Comparison of ENCODE assay signal across 8 cellular contexts in the genomic region with DNA sequence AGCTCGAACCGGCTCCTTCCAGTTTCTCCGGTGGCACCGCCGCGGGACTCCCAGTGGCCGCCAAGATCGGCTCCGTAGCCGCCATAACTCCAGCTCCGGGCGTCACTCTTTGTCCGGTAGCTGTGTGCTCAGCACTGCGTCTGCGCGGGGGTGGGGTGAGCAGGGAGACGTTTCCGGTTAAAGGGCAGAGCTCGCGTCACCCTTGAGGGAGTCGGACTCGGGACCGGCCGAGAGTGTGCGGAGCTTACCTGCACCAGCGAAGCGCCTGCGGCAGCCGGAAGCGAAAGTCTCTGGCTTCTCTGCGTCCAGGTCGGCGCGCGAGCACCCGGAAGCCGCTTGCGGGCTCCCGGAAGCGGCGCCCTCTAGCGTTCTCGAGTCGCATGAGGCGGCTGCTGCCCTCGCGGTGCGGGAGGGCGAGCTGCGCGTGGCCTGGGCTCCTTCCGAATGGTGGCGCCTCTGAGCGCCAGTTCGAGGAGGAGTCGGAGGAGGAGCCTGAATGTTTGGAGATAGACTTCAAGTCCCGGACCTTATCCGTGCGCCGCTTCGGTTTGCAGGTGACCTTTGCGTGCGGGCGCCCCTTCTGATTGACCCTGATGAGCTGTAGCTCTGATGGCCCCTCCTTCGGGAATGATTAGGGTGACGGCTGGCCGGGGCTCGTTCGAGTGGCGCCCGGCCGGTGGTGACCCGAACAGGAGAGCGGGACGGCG. TPM values are rescaled to one million over a fixed set of nuclear protein-coding genes. Genes with fewer than 3 reads are reported as not detected.
DNase-seq lines count a peak whose midpoint lies in the region; ATAC-seq and TF ChIP-seq lines count a peak whose summit lies in the region.

TSS of gene SCAND1 (minus strand) at position 303 of the 707 bp plus-strand sequence. CDS start at position 85, 218 bp downstream.

- H3K4me3 Mint-ChIP-seq in nephron progenitor cell, result peak within 1 kb of the TSS; percentile 98
- peak within 1 kb of the TSS; percentile 99 for H3K4me3 Mint-ChIP-seq in stimulated activated naive CD8-positive, alpha-beta T cell treated with anti-CD3 and anti-CD28 coated beads, Interleukin-15, amount 100 ng/mL, for 72 hours

- peaks cover 12% of the 10 kb centered on the region for H3K36me3 ChIP-seq in HAP-1 (replicated peaks)
- peaks cover 32% of the 10 kb centered on the region for H3K36me3 ChIP-seq in MG63

- peak; percentile 94 for DNase-seq in GDM1 (lab: John Stamatoyannopoulos, UW)
- peak; percentile 97 to 99 for DNase-seq in HAP-1 (ENCODE audit: low spot score in 2 of 2)
- peak; percentile 99 for DNase-seq in MG63
- peak; percentile 93 for DNase-seq in SHP77 treated with DMSO at 0.1 percent for 48 hours (lab: John Stamatoyannopoulos, UW)
- DNase-seq in activated effector memory CD4-positive, alpha-beta T cell treated with anti-CD3 and anti-CD28 coated beads, Interleukin-2, amount 50 U/mL, for 16 hours, result peak; percentile 98
- peak; percentile 97 for DNase-seq in fibroblast of the aortic adventitia (ENCODE audit: low read depth)
- peak; percentile 95 for DNase-seq in nephron progenitor cell
- DNase-seq in stimulated activated naive CD8-positive, alpha-beta T cell treated with anti-CD3 and anti-CD28 coated beads, Interleukin-15, amount 100 ng/mL, for 72 hours, result peak; percentile 99

- ATAC-seq in stimulated activated naive CD8-positive, alpha-beta T cell treated with anti-CD3 and anti-CD28 coated beads, Interleukin-15, amount 100 ng/mL, for 72 hours, result peak; percentile 93

- H3K36me3 Mint-ChIP-seq in nephron progenitor cell (ENCODE audit: low read depth), result peaks cover 29% of the 10 kb centered on the region

- H3K9me3 ChIP-seq in HAP-1 (no peaks in the 10 kb centered on the region), MG63 (no peaks in the 10 kb centered on the region)

- TF ChIP-seq CTCF in fibroblast of the aortic adventitia (IDR thresholded peaks at IDR 0.05; ENCODE audit: insufficient read depth, low read length) (peak; percentile 88), nephron progenitor cell (IDR thresholded peaks at IDR 0.05) (peak; percentile 89)

- in situ Hi-C loops in HAP-1 (cut with MboI; ENCODE audit: low sequenced_read_pairs), result no loop called here

- H3K4me1 ChIP-seq in HAP-1, result peaks cover 4% of the 10 kb centered on the region

- peaks cover 21% of the 10 kb centered on the region for H3K4me1 Mint-ChIP-seq in nephron progenitor cell
- peaks cover 15% of the 10 kb centered on the region for H3K4me1 Mint-ChIP-seq in stimulated activated naive CD8-positive, alpha-beta T cell treated with anti-CD3 and anti-CD28 coated beads, Interleukin-15, amount 100 ng/mL, for 72 hours

- H3K9me3 Mint-ChIP-seq in nephron progenitor cell, result peaks cover 7% of the 10 kb centered on the region
- peaks cover 9% of the 10 kb centered on the region in 2 donors for H3K9me3 Mint-ChIP-seq in stimulated activated naive CD8-positive, alpha-beta T cell treated with anti-CD3 and anti-CD28 coated beads, Interleukin-15, amount 100 ng/mL, for 72 hours

- H3K27me3 ChIP-seq in HAP-1 (ENCODE audit: low read depth) (no peaks in the 10 kb centered on the region), MG63 (no peaks in the 10 kb centered on the region)

- peak within 1 kb of the TSS; percentile 99 for H3K4me3 ChIP-seq in HAP-1
- H3K4me3 ChIP-seq in MG63, result peak within 1 kb of the TSS; percentile 97
- H3K4me3 ChIP-seq in fibroblast of the aortic adventitia (ENCODE audit: low read depth, low read length), result peak within 1 kb of the TSS; percentile 93

- no peaks in the 10 kb centered on the region for H3K27me3 Mint-ChIP-seq in nephron progenitor cell (ENCODE audit: low read depth, poor library complexity)
- H3K27me3 Mint-ChIP-seq in stimulated activated naive CD8-positive, alpha-beta T cell treated with anti-CD3 and anti-CD28 coated beads, Interleukin-15, amount 100 ng/mL, for 72 hours, result no peaks in the 10 kb centered on the region

- peak within 1 kb of the TSS; percentile 100 for H3K27ac Mint-ChIP-seq in nephron progenitor cell
- H3K27ac Mint-ChIP-seq in stimulated activated naive CD8-positive, alpha-beta T cell treated with anti-CD3 and anti-CD28 coated beads, Interleukin-15, amount 100 ng/mL, for 72 hours, result peak within 1 kb of the TSS; percentile 99 to 100

RNA-seq across cellular contexts. Expression of gene SCAND1, which starts in this region (rescaled TPM):
- 29.8 and 79.0 TPM in 2 replicates for total RNA-seq in MG63 (2014; rRNA removed; shearing (Covaris generic); ENCODE audit: low replicate concordance)
- 34.1 and 161 TPM in 2 replicates for total RNA-seq in fibroblast of the aortic adventitia (ENCODE audit: low replicate concordance)

Comparison
In these comparisons a context has a peak if more than half of its experiments do, and no peak if none do; other contexts are left out.
1. Peak in every context shown above with its lines: DNase-seq, ATAC-seq and H3K4me3 ChIP-seq.